Comparison of ENCODE assay signal across 26 cellular contexts in the genomic region with DNA sequence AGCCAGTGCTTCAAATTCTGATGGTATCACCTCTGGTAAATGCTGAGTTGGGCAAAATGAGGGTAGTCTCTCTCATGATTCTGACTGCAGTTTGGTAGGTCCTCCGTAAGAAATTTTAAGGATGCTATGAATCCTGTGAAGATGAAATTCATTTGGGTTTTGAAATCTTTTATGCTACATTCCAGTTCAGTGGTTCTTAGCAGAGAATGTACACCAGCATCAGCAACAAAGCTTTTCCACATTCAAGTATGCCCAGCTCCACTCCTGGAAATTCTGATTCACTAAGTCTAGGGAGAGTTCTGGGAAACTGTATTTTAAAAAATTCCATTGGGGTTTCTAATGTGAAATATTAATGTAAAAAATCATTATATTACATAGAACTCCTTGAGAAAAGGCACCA. TPM values are rescaled to one million over a fixed set of nuclear protein-coding genes. Genes with fewer than 3 reads are reported as not detected.
A peak's percentile ranks its signal among the peaks of the same experiment; 100 is the strongest.
DNase-seq lines count a peak whose midpoint lies in the region; ATAC-seq lines count a peak whose summit lies in the region.
"Had no signal": no experiment of that assay in that cellular context is flagged by ENCODE, and none has a peak within 500 bp of the region (broad histone marks: within the 10 kb centered on the region; RNA-seq: fewer than 3 reads in every experiment).

No MANE protein-coding gene starts in this region.

- ATAC-seq in CD4-positive, CD25-positive, alpha-beta regulatory T cell (ENCODE audit: low read depth in 2 of 2), result no peak
- ATAC-seq in memory B cell (ENCODE audit: low read depth), result no peak
- no peak for ATAC-seq in GM18511 (IDR thresholded peaks at IDR 0.05; ENCODE audit: unreplicated experiment)
- ATAC-seq: HCT116 had no signal

- intact Hi-C loops in activated T-helper 1 cell treated with anti-CD3 and anti-CD28 coated beads, Interleukin-12 subunit alpha, Interleukin-12 subunit beta, Interleukin-2, Interleukin-4 antibody, amounts not matched to agents 30 ng/mL and 10 ng/mL and 1 ng/mL, durations not matched to agents 14 hours and 24 hours and 36 hours (cut with micrococcal nuclease), result loop anchor here (5.0 to 10.0 kb wide), 4 partner anchors 207 to 1647 kb away; partner anchors contain the start of genes TMEM167A and XRCC4

- no peaks in the 10 kb centered on the region for H3K36me3 ChIP-seq in CD4-positive, CD25-positive, alpha-beta regulatory T cell (ENCODE audit: control insufficient read depth, insufficient read depth, low read length)
- H3K36me3 ChIP-seq: SJSA1 had no signal

- peaks cover 5 to 9% (median 7%) of the 10 kb centered on the region in 4 donors for H3K4me1 Mint-ChIP-seq in CD4-positive, CD25-positive, alpha-beta regulatory T cell
- no peaks in the 10 kb centered on the region for H3K4me1 Mint-ChIP-seq in memory B cell
- peaks cover 16% of the 10 kb centered on the region for H3K4me1 Mint-ChIP-seq in activated T-helper 1 cell treated with anti-CD3 and anti-CD28 coated beads, Interleukin-12 subunit alpha, Interleukin-12 subunit beta, Interleukin-2, Interleukin-4 antibody, amounts not matched to agents 30 ng/mL and 10 ng/mL and 1 ng/mL, durations not matched to agents 14 hours and 24 hours and 36 hours (ENCODE audit: low read depth)

- in situ Hi-C loops in G401 (cut with HindIII; ENCODE audit: low sequenced_read_pairs), result no loop called here

- DNase-seq in CD4-positive, CD25-positive, alpha-beta regulatory T cell, result no peak
- DNase-seq in G401 (ENCODE audit: low spot score), result peak; percentile 24
- DNase-seq in amniotic epithelial cell (ENCODE audit: low read depth), result peak; percentile 10
- DNase-seq in memory B cell (ENCODE audit: low spot score in 2 of 2), result no peak
- no peak for DNase-seq in islet precursor cell
- DNase-seq in activated T-helper 1 cell treated with anti-CD3 and anti-CD28 coated beads, Interleukin-12 subunit alpha, Interleukin-12 subunit beta, Interleukin-2, Interleukin-4 antibody, amounts not matched to agents 30 ng/mL and 10 ng/mL and 1 ng/mL, durations not matched to agents 14 hours and 24 hours and 36 hours (ENCODE audit: low spot score), result no peak
- no peak for DNase-seq in NCI-H2107 (lab: John Stamatoyannopoulos, UW)
- DNase-seq: Calu3; CD8-positive, alpha-beta memory T cell; DMS153; EL; GOT3; NCI-H1105 treated with DMSO at 0.1 percent for 48 hours; NCI-H2029 treated with DMSO at 0.1 percent for 48 hours; NCI-H2171; NCI-H524 treated with DMSO at 0.1 percent for 48 hours; NCI-H82 had no signal

- H3K27ac Mint-ChIP-seq in CD4-positive, CD25-positive, alpha-beta regulatory T cell, result peak overlapping the region in 2 of 3 donors; percentile 6 to 42
- H3K27ac Mint-ChIP-seq in memory B cell, result peak overlapping the region; percentile 78
- no peak overlapping the region for H3K27ac Mint-ChIP-seq in activated T-helper 1 cell treated with anti-CD3 and anti-CD28 coated beads, Interleukin-12 subunit alpha, Interleukin-12 subunit beta, Interleukin-2, Interleukin-4 antibody, amounts not matched to agents 30 ng/mL and 10 ng/mL and 1 ng/mL, durations not matched to agents 14 hours and 24 hours and 36 hours

- H3K9me3 ChIP-seq in CD4-positive, CD25-positive, alpha-beta regulatory T cell (ENCODE audit: control insufficient read depth in 2 of 2, low read length in 2 of 2), result no peaks in the 10 kb centered on the region
- H3K9me3 ChIP-seq: BLaER1, SJSA1 had no signal

- H3K27me3 Mint-ChIP-seq in CD4-positive, CD25-positive, alpha-beta regulatory T cell, result no peaks in the 10 kb centered on the region
- no peaks in the 10 kb centered on the region for H3K27me3 Mint-ChIP-seq in memory B cell
- H3K27me3 Mint-ChIP-seq in activated T-helper 1 cell treated with anti-CD3 and anti-CD28 coated beads, Interleukin-12 subunit alpha, Interleukin-12 subunit beta, Interleukin-2, Interleukin-4 antibody, amounts not matched to agents 30 ng/mL and 10 ng/mL and 1 ng/mL, durations not matched to agents 14 hours and 24 hours and 36 hours (ENCODE audit: insufficient read depth), result no peaks in the 10 kb centered on the region
- H3K27me3 Mint-ChIP-seq: CD8-positive, alpha-beta memory T cell had no signal

- H3K27ac ChIP-seq in CD4-positive, CD25-positive, alpha-beta regulatory T cell (ENCODE audit: insufficient read depth, low read length, poor library complexity, severe bottlenecking), result no peak overlapping the region
- H3K27ac ChIP-seq: BLaER1, HL-60, KMS-11, SJSA1 had no signal

- no peaks in the 10 kb centered on the region for H3K9me3 Mint-ChIP-seq in CD4-positive, CD25-positive, alpha-beta regulatory T cell
- no peaks in the 10 kb centered on the region for H3K9me3 Mint-ChIP-seq in memory B cell
- H3K9me3 Mint-ChIP-seq in activated T-helper 1 cell treated with anti-CD3 and anti-CD28 coated beads, Interleukin-12 subunit alpha, Interleukin-12 subunit beta, Interleukin-2, Interleukin-4 antibody, amounts not matched to agents 30 ng/mL and 10 ng/mL and 1 ng/mL, durations not matched to agents 14 hours and 24 hours and 36 hours, result no peaks in the 10 kb centered on the region
- H3K9me3 Mint-ChIP-seq: CD8-positive, alpha-beta memory T cell had no signal

- H3K4me3 ChIP-seq in CD4-positive, CD25-positive, alpha-beta regulatory T cell (ENCODE audit: low read depth, low read length), result no peak overlapping the region
- H3K4me3 ChIP-seq: BLaER1, SJSA1 had no signal

- no peaks in the 10 kb centered on the region for H3K4me1 ChIP-seq in CD4-positive, CD25-positive, alpha-beta regulatory T cell (ENCODE audit: control insufficient read depth, insufficient read depth, low read length, poor library complexity, severe bottlenecking)

- no peaks in the 10 kb centered on the region for H3K27me3 ChIP-seq in CD4-positive, CD25-positive, alpha-beta regulatory T cell (ENCODE audit: control insufficient read depth, insufficient read depth, low read length)
- H3K27me3 ChIP-seq: BLaER1, SJSA1 had no signal

- H3K4me3 Mint-ChIP-seq in CD4-positive, CD25-positive, alpha-beta regulatory T cell, result no peak overlapping the region
- H3K4me3 Mint-ChIP-seq in memory B cell, result no peak overlapping the region
- no peak overlapping the region for H3K4me3 Mint-ChIP-seq in activated T-helper 1 cell treated with anti-CD3 and anti-CD28 coated beads, Interleukin-12 subunit alpha, Interleukin-12 subunit beta, Interleukin-2, Interleukin-4 antibody, amounts not matched to agents 30 ng/mL and 10 ng/mL and 1 ng/mL, durations not matched to agents 14 hours and 24 hours and 36 hours
- H3K4me3 Mint-ChIP-seq: CD8-positive, alpha-beta memory T cell had no signal

- H3K36me3 Mint-ChIP-seq in CD4-positive, CD25-positive, alpha-beta regulatory T cell, result peaks cover 2% of the 10 kb centered on the region
- peaks cover 2% of the 10 kb centered on the region for H3K36me3 Mint-ChIP-seq in memory B cell
- H3K36me3 Mint-ChIP-seq in activated T-helper 1 cell treated with anti-CD3 and anti-CD28 coated beads, Interleukin-12 subunit alpha, Interleukin-12 subunit beta, Interleukin-2, Interleukin-4 antibody, amounts not matched to agents 30 ng/mL and 10 ng/mL and 1 ng/mL, durations not matched to agents 14 hours and 24 hours and 36 hours (ENCODE audit: low read depth), result peaks cover 2% of the 10 kb centered on the region

RNA-seq across cellular contexts. Expression of gene ACOT12, which starts 33.6 kb away (rescaled TPM):
- not detected for total RNA-seq in CD4-positive, CD25-positive, alpha-beta regulatory T cell
- polyA plus RNA-seq in CD4-positive, CD25-positive, alpha-beta regulatory T cell, result not detected
- not detected in 2 replicates for total RNA-seq in G401 (2014; rRNA removed; shearing (Covaris generic))
- total RNA-seq in activated T-helper 1 cell treated with anti-CD3 and anti-CD28 coated beads, Interleukin-12 subunit alpha, Interleukin-12 subunit beta, Interleukin-2, Interleukin-4 antibody, amounts not matched to agents 30 ng/mL and 10 ng/mL and 1 ng/mL, durations not matched to agents 14 hours and 24 hours and 36 hours, result not detected in 2 replicates
- total RNA-seq: A673; CD8-positive, alpha-beta memory T cell; HT-29; Right ventricle myocardium inferior; SJSA1 had no signal
- polyA plus RNA-seq: CD8-positive, alpha-beta memory T cell had no signal

Comparison
In these comparisons a context has a peak if more than half of its experiments do, and no peak if none do; other contexts are left out.
1. DNase-seq: peak in G401 (single experiment) and amniotic epithelial cell (single experiment); none in CD4-positive, CD25-positive, alpha-beta regulatory T cell (0 of 3), memory B cell (0 of 2), islet precursor cell (single experiment), activated T-helper 1 cell treated with anti-CD3 and anti-CD28 coated beads, Interleukin-12 subunit alpha, Interleukin-12 subunit beta, Interleukin-2, Interleukin-4 antibody, amounts not matched to agents 30 ng/mL and 10 ng/mL and 1 ng/mL, durations not matched to agents 14 hours and 24 hours and 36 hours (single experiment) and NCI-H2107 (single experiment).